16 cellular contexts compared by ENCODE assay signal in genomic region chr14:35989736-35990135, GRCh38.
DNase-seq lines count a peak whose midpoint lies in the region; ATAC-seq and TF ChIP-seq lines count a peak whose summit lies in the region.
"Had no signal": no experiment of that assay in that cellular context is flagged by ENCODE, and none has a peak within 500 bp of the region (broad histone marks: within the 10 kb centered on the region; RNA-seq: fewer than 3 reads in every experiment).

No MANE protein-coding gene starts in this region.

- no peak for TF ChIP-seq RAD21 in HCT116 (IDR thresholded peaks at IDR 0.05; ENCODE audit: low read depth)

- CTCF ChIA-PET in HCT116 (lab: Charles Lee): interaction anchor here (1.0 kb wide), 1 partner anchor 36 kb away, joined by 3 read pairs; no protein-coding TSS in a partner anchor

- H3K4me2 ChIP-seq in HCT116 (ENCODE audit: low read length): no peak overlapping the region

- H3K9me3 ChIP-seq in HCT116 (ENCODE audit: control insufficient read depth in 1 of 2, insufficient read depth in 1 of 2, low read depth in 1 of 2, low read length in 2 of 2): no peaks in the 10 kb centered on the region
- H3K9me3 ChIP-seq: A549 had no signal

- TF ChIP-seq POLR2A in HCT116 (IDR thresholded peaks at IDR 0.05; ENCODE audit: borderline replicate concordance, extremely low read depth, insufficient read depth, insufficient read length): no peak

- intact Hi-C loops in HCT116 (cut with micrococcal nuclease) (no loop called here), dorsolateral prefrontal cortex (cut with DNase I) (loop anchor here (5.0 to 10.0 kb wide), 3 partner anchors 33 to 92 kb away; no protein-coding TSS in a partner anchor)

- H3K27ac ChIP-seq in HCT116 (ENCODE audit: low read depth, low read length) (no peak overlapping the region), dorsolateral prefrontal cortex (peak overlapping the region in 58 of 59 donors; percentile 76 to 100 (median 98))
- H3K27ac ChIP-seq: A549, GM23248 had no signal

- POLR2A ChIA-PET in HCT116 (lab: Charles Lee): no interaction called here

- H3K79me2 ChIP-seq in HCT116 (ENCODE audit: insufficient read depth, low read length): no peaks in the 10 kb centered on the region

- peaks cover 0 to 8% of the 10 kb centered on the region in 2 experiments; a peak in 2 of 4 replicates for H3K4me1 ChIP-seq in HCT116 (ENCODE audit: control insufficient read depth in 1 of 2, insufficient read depth in 2 of 2, low read length in 2 of 2)

- no peaks in the 10 kb centered on the region for H4K20me1 ChIP-seq in HCT116 (ENCODE audit: insufficient read depth)

- H3K4me3 ChIP-seq in HCT116 (replicated peaks in 1 of 2; ENCODE audit: low read depth in 1 of 2, low read length in 2 of 2): no peak overlapping the region
- H3K4me3 ChIP-seq in dorsolateral prefrontal cortex: no peak overlapping the region
- H3K4me3 ChIP-seq: A549, GM23248 had no signal

- H3K9me2 ChIP-seq in HCT116 (ENCODE audit: insufficient read depth): no peaks in the 10 kb centered on the region

- H3K9ac ChIP-seq in HCT116 (ENCODE audit: low read length): no peak overlapping the region
- H3K9ac ChIP-seq: GM23248 had no signal

- H3K27me3 ChIP-seq in HCT116 (ENCODE audit: insufficient read depth, low read length): no peaks in the 10 kb centered on the region
- H3K27me3 ChIP-seq in dorsolateral prefrontal cortex: no peaks in the 10 kb centered on the region

- DNase-seq in HCT116 (ENCODE audit: low read depth, low spot score) (no peak), LoVo (ENCODE audit: low spot score) (peak; percentile 16), dorsolateral prefrontal cortex (no peak), renal cortical epithelial cell (ENCODE audit: low read depth) (peak; percentile 4), NCI-H345 treated with DMSO at 0.1 percent for 48 hours (lab: John Stamatoyannopoulos, UW; ENCODE audit: unreplicated experiment) (no peak), KBM-7 (no peak)
- DNase-seq: CD8-positive, alpha-beta T cell; COR-L47; DMS153; DMS79 treated with DMSO at 0.1 percent for 48 hours; EL; GM23248; H7 had no signal

- no peak for TF ChIP-seq CTCF in HCT116 (IDR thresholded peaks at IDR 0.05 in 2 of 3, conservative IDR thresholded peaks at IDR 0.05 in 1 of 3; ENCODE audit: borderline replicate concordance in 1 of 3, insufficient read depth in 1 of 3, low read depth in 2 of 3, low read length in 2 of 3)
- no peak for TF ChIP-seq CTCF in dorsolateral prefrontal cortex (IDR thresholded peaks at IDR 0.05 in 54 of 56, conservative IDR thresholded peaks at IDR 0.05 in 2 of 56; ENCODE audit: low read depth in 1 of 56, partially characterized antibody in 56 of 56)

- no peaks in the 10 kb centered on the region for H3K36me3 ChIP-seq in HCT116 (ENCODE audit: control insufficient read depth in 1 of 2, insufficient read depth in 2 of 2, low read length in 2 of 2)

- RAD21 ChIA-PET in HCT116 (lab: Charles Lee; ENCODE audit: low non-redundant PET in 1 of 2, low total read pairs in 2 of 2, uncharacterized antibody in 2 of 2, unreplicated experiment in 2 of 2): no interaction called here

- H2AFZ ChIP-seq in HCT116 (ENCODE audit: low read depth, low read length, poor library complexity, severe bottlenecking): no peak overlapping the region
- H2AFZ ChIP-seq: GM23248 had no signal

- ATAC-seq in HCT116 (0 out of 2 replicates have a peak, but pooled peaks have one; percentile 16), GM21717 (IDR thresholded peaks at IDR 0.05; ENCODE audit: unreplicated experiment) (no peak), GM21529 (IDR thresholded peaks at IDR 0.05; ENCODE audit: unreplicated experiment) (no peak)
- ATAC-seq: CD8-positive, alpha-beta T cell had no signal

- no TSS peak for BruUV-seq in HCT116 (replicated peaks; lab: Mats Ljungman, UMichigan)

- in situ Hi-C loops in KBM-7 (cut with MboI; ENCODE audit: low pct_unique_long_range_greater_than_20kb, low sequenced_read_pairs): no loop called here

TF ChIP-seq in HCT116, 20 proteins besides CTCF, POLR2A, EP300 and RAD21:
- no peak for TF ChIP-seq FOSL1 (IDR thresholded peaks at IDR 0.05; ENCODE audit: low read depth)
- TF ChIP-seq EGR1 (IDR thresholded peaks at IDR 0.05; ENCODE audit: low read depth): no peak
- TF ChIP-seq ZFX (IDR thresholded peaks at IDR 0.05): no peak
- no peak for TF ChIP-seq SP1 (IDR thresholded peaks at IDR 0.05; ENCODE audit: low read depth)

Comparison
In these comparisons a context has a peak if more than half of its experiments do, and no peak if none do; other contexts are left out.
1. DNase-seq: peak in LoVo (single experiment) and renal cortical epithelial cell (single experiment); none in HCT116 (single experiment), dorsolateral prefrontal cortex (0 of 10), NCI-H345 treated with DMSO at 0.1 percent for 48 hours (single experiment) and KBM-7 (single experiment).